ENCODE assay signal across 3 cellular contexts in the genomic region with DNA sequence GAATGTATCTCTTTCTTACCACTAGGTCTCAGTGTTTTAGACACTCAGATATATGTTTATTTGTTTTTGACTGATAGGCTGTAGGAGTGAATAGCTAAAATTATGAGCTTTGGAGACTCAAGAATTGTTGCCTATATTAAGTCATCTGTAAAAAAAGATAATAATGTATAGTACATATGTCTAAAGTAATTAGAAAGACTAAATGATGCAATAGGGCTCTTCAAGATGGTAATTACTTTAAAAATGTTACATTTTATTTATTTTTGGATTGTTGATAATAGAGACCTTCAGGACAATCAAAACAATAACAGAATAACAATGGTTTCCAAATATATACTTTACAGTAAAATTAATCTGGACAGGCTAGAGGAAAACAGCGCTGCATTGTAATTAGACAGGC.
TF ChIP-seq lines count a peak whose summit lies in the region.

No MANE protein-coding gene starts in this region.

TF ChIP-seq in HepG2, 621 proteins besides CTCF, POLR2A, EP300 and RAD21 (continues in another document):
- TF ChIP-seq HDAC1 (CRISPR knock-in tag; IDR thresholded peaks at IDR 0.05) (no peak), KIAA2018 (CRISPR knock-in tag; IDR thresholded peaks at IDR 0.05; ENCODE audit: borderline replicate concordance) (no peak), HNF4A (CRISPR knock-in tag; IDR thresholded peaks at IDR 0.05) (no peak), KDM5B (CRISPR knock-in tag; IDR thresholded peaks at IDR 0.05; ENCODE audit: borderline replicate concordance) (no peak), CEBPB (IDR thresholded peaks at IDR 0.05; ENCODE audit: borderline replicate concordance, low read depth, low read length) (peak; percentile 6; the same call in 1 of the 2 replicates)
- TF ChIP-seq, protein P1, sequence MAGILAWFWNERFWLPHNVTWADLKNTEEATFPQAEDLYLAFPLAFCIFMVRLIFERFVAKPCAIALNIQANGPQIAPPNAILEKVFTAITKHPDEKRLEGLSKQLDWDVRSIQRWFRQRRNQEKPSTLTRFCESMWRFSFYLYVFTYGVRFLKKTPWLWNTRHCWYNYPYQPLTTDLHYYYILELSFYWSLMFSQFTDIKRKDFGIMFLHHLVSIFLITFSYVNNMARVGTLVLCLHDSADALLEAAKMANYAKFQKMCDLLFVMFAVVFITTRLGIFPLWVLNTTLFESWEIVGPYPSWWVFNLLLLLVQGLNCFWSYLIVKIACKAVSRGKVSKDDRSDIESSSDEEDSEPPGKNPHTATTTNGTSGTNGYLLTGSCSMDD (CRISPR knock-in tag; IDR thresholded peaks at IDR 0.05) = no peak

TF ChIP-seq in IMR-90, 13 proteins besides CTCF, POLR2A, EP300 and RAD21:
- TF ChIP-seq MAFK (IDR thresholded peaks at IDR 0.05; ENCODE audit: low read depth, low read length) (no peak), MAZ (IDR thresholded peaks at IDR 0.05; ENCODE audit: borderline replicate concordance, low read depth, low read length) (no peak), SMC3 (IDR thresholded peaks at IDR 0.05; ENCODE audit: low read depth, low read length) (no peak), MXI1 (IDR thresholded peaks at IDR 0.05; ENCODE audit: borderline replicate concordance, low read depth, low read length) (no peak), NFE2L2 (IDR thresholded peaks at IDR 0.05; ENCODE audit: low read depth, low read length) (no peak), ELK1 (IDR thresholded peaks at IDR 0.05; ENCODE audit: borderline replicate concordance, low read depth, low read length) (no peak), CEBPB (IDR thresholded peaks at IDR 0.05; ENCODE audit: low read depth, low read length) (no peak), CHD1 (IDR thresholded peaks at IDR 0.05; ENCODE audit: low read depth, low read length) (no peak), RCOR1 (IDR thresholded peaks at IDR 0.05; ENCODE audit: insufficient replicate concordance, low read length) (no peak), FOS (IDR thresholded peaks at IDR 0.05; ENCODE audit: low read depth, low read length) (no peak), RFX5 (IDR thresholded peaks at IDR 0.05; ENCODE audit: low read depth, low read length) (no peak), BHLHE40 (IDR thresholded peaks at IDR 0.05; ENCODE audit: low read depth, low read length) (no peak)
- TF ChIP-seq, protein P2, sequence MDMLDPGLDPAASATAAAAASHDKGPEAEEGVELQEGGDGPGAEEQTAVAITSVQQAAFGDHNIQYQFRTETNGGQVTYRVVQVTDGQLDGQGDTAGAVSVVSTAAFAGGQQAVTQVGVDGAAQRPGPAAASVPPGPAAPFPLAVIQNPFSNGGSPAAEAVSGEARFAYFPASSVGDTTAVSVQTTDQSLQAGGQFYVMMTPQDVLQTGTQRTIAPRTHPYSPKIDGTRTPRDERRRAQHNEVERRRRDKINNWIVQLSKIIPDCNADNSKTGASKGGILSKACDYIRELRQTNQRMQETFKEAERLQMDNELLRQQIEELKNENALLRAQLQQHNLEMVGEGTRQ (IDR thresholded peaks at IDR 0.05; ENCODE audit: low read depth, low read length) = no peak
TF ChIP-seq in IMR-90: peak in this region for 0.

TF ChIP-seq in K562, 482 proteins besides CTCF, POLR2A, EP300 and RAD21:
- no peak for TF ChIP-seq ZNF146 (CRISPR knock-in tag; IDR thresholded peaks at IDR 0.05; ENCODE audit: unreplicated experiment)
- no peak for TF ChIP-seq CEBPG (CRISPR knock-in tag; IDR thresholded peaks at IDR 0.05)
- peak; percentile 65 to 67 for TF ChIP-seq CEBPG (tag; conservative IDR thresholded peaks at IDR 0.05 in 1 of 2, IDR thresholded peaks at IDR 0.05 in 1 of 2)
TF ChIP-seq in K562: peak in this region for 1.
